1 cellular context compared by ENCODE assay signal in the genomic region with DNA sequence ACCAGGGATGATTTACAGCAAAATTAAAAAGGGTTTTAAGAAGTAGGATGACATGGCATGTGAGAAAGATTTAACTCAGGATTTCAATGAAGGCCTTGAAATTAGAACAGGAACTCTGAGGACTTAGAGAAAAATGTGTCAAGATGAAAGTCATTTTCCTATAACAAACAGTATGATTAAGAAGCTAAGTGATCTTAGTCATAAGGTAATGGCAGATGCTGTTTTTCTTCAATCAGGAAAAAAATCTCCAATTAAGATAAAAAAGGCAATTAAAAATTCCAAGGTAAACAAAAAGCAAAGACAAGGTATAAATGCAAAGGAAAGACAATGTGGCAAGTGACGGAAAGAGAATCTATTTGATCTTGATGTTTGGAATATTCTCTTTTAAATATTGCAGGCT.
TF ChIP-seq lines count a peak whose summit lies in the region.

No MANE protein-coding gene starts in this region.

TF ChIP-seq in K562, 482 proteins besides CTCF, POLR2A, EP300 and RAD21 (continued from another document):
- TF ChIP-seq, protein P1, sequence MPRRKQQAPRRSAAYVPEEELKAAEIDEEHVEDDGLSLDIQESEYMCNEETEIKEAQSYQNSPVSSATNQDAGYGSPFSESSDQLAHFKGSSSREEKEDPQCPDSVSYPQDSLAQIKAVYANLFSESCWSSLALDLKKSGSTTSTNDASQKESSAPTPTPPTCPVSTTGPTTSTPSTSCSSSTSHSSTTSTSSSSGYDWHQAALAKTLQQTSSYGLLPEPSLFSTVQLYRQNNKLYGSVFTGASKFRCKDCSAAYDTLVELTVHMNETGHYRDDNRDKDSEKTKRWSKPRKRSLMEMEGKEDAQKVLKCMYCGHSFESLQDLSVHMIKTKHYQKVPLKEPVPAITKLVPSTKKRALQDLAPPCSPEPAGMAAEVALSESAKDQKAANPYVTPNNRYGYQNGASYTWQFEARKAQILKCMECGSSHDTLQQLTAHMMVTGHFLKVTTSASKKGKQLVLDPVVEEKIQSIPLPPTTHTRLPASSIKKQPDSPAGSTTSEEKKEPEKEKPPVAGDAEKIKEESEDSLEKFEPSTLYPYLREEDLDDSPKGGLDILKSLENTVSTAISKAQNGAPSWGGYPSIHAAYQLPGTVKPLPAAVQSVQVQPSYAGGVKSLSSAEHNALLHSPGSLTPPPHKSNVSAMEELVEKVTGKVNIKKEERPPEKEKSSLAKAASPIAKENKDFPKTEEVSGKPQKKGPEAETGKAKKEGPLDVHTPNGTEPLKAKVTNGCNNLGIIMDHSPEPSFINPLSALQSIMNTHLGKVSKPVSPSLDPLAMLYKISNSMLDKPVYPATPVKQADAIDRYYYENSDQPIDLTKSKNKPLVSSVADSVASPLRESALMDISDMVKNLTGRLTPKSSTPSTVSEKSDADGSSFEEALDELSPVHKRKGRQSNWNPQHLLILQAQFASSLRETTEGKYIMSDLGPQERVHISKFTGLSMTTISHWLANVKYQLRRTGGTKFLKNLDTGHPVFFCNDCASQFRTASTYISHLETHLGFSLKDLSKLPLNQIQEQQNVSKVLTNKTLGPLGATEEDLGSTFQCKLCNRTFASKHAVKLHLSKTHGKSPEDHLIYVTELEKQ (CRISPR knock-in tag; IDR thresholded peaks at IDR 0.05): no peak
- TF ChIP-seq, protein P2, sequence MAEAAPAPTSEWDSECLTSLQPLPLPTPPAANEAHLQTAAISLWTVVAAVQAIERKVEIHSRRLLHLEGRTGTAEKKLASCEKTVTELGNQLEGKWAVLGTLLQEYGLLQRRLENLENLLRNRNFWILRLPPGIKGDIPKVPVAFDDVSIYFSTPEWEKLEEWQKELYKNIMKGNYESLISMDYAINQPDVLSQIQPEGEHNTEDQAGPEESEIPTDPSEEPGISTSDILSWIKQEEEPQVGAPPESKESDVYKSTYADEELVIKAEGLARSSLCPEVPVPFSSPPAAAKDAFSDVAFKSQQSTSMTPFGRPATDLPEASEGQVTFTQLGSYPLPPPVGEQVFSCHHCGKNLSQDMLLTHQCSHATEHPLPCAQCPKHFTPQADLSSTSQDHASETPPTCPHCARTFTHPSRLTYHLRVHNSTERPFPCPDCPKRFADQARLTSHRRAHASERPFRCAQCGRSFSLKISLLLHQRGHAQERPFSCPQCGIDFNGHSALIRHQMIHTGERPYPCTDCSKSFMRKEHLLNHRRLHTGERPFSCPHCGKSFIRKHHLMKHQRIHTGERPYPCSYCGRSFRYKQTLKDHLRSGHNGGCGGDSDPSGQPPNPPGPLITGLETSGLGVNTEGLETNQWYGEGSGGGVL (CRISPR knock-in tag; IDR thresholded peaks at IDR 0.05): no peak
- TF ChIP-seq ZC3H4 (CRISPR knock-in tag; IDR thresholded peaks at IDR 0.05; ENCODE audit: borderline replicate concordance): no peak
